Comparison of ENCODE assay signal across 24 cellular contexts in genomic region chr5:87826507-87826906, GRCh38.
"Had no signal": no experiment of that assay in that cellular context is flagged by ENCODE, and none has a peak within 500 bp of the region (broad histone marks: within the 10 kb centered on the region; RNA-seq: fewer than 3 reads in every experiment).

No MANE protein-coding gene starts in this region.

- H3K4me3 ChIP-seq: neural progenitor cell, ovary, psoas muscle, right lobe of liver, sigmoid colon, stomach, thoracic aorta, thyroid gland, tibial nerve, upper lobe of right lung, uterus had no signal

- H3K27ac ChIP-seq: neural progenitor cell, ovary, parathyroid adenoma, psoas muscle, right lobe of liver, sigmoid colon, stomach, thoracic aorta, thyroid gland, tibial nerve, upper lobe of right lung, uterus had no signal

- DNase-seq: natural killer cell; occipital lobe; ovary; posterior cingulate gyrus; psoas muscle; right cardiac atrium; right lobe of liver; sigmoid colon; small intestine; stimulated activated CD4-positive, alpha-beta T cell treated with anti-CD3 and anti-CD28 coated beads, Interleukin-15, amount 100 ng/mL, for 24 hours; stimulated activated CD4-positive, alpha-beta T cell treated with anti-CD3 and anti-CD28 coated beads, Interleukin-2, amount 100 ng/mL, for 24 hours; stimulated activated CD4-positive, alpha-beta T cell treated with anti-CD3 and anti-CD28 coated beads, Interleukin-2, amount 100 ng/mL, for 48 hours; stimulated activated CD4-positive, alpha-beta T cell treated with anti-CD3 and anti-CD28 coated beads, Interleukin-4, amount 100 ng/mL, for 24 hours; stimulated activated naive B cell treated with anti-CD40 and anti-IgM and Interleukin-4, amounts not matched to agents 10 μg/mL and 1 μg/mL and 100 μg/mL, for 72 hours; stimulated activated naive CD4-positive, alpha-beta T cell treated with Interleukin-2 at 50 U/mL for 16 hours; stomach; thyroid gland; upper lobe of right lung; uterus had no signal

- ATAC-seq: natural killer cell; psoas muscle; right cardiac atrium; right lobe of liver; stimulated activated effector memory CD8-positive, alpha-beta T cell treated with anti-CD3 and anti-CD28 coated beads, Interleukin-12 subunit alpha, Interleukin-12 subunit beta, amount 100 ng/mL, for 72 hours; stimulated activated naive B cell treated with anti-CD40 and anti-IgM and Interleukin-4, amounts not matched to agents 10 μg/mL and 1 μg/mL and 100 μg/mL, for 72 hours; upper lobe of right lung had no signal

- H3K27me3 ChIP-seq: neural progenitor cell, ovary, right lobe of liver, sigmoid colon, stomach, thyroid gland, tibial nerve, upper lobe of right lung, uterus had no signal

- H3K4me2 ChIP-seq: neural progenitor cell had no signal

- H3K9ac ChIP-seq: neural progenitor cell, parathyroid adenoma had no signal

- H3K36me3 ChIP-seq: neural progenitor cell, ovary, right lobe of liver, sigmoid colon, stomach, thoracic aorta, thyroid gland, tibial nerve, upper lobe of right lung, uterus had no signal

- H3K79me2 ChIP-seq: parathyroid adenoma had no signal

- H3K4me1 ChIP-seq: parathyroid adenoma, psoas muscle, sigmoid colon, stomach, thyroid gland, upper lobe of right lung, uterus had no signal

- H2AFZ ChIP-seq: neural progenitor cell, parathyroid adenoma had no signal

- H3K9me3 ChIP-seq: ovary, psoas muscle, right lobe of liver, sigmoid colon, thoracic aorta, thyroid gland, upper lobe of right lung, uterus had no signal
